In the genomic region with DNA sequence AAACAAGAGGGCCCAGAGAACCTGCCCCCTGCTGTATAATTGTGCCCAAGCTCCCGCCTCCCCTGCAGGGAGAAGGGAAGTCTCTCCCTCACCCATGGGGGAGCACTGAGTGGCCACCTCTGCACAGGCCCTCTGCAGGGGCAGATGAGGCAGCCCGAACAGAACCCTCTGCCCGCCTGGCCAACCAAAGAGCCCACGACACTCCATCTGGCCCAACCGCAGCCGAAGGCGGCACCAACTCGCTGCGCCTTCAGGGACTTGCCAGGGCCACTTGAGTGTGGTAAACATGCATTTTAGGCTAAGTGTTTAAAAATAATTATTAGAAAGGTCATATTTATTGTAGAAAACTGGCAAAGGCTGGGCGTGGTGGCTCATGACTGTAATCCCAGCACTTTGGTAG, we compare ENCODE assay signal across 8 cellular contexts. TPM values are rescaled to one million over a fixed set of nuclear protein-coding genes. Genes with fewer than 3 reads are reported as not detected.
"Had no signal": no experiment of that assay in that cellular context is flagged by ENCODE, and none has a peak within 500 bp of the region (broad histone marks: within the 10 kb centered on the region; RNA-seq: fewer than 3 reads in every experiment).

No MANE protein-coding gene starts in this region.

- H3K9me3 Mint-ChIP-seq: H9, HFFc6, IgD-negative memory B cell had no signal

- DNase-seq: GOT3, H9, HFFc6, KG1 had no signal

- H3K4me3 Mint-ChIP-seq: H9, HFFc6, IgD-negative memory B cell had no signal

- FAIRE-seq: H54, HTR-8/SVneo had no signal

- ATAC-seq: HCT116 had no signal

- H3K27ac Mint-ChIP-seq: H9, HFFc6, IgD-negative memory B cell had no signal

- H3K36me3 Mint-ChIP-seq: IgD-negative memory B cell had no signal

RNA-seq across cellular contexts. Expression of gene ACTA1, which starts 56.5 kb away (rescaled TPM):
- total RNA-seq: HFFc6 had no signal
- polyA plus RNA-seq: IgD-negative memory B cell had no signal
